In the genomic region with DNA sequence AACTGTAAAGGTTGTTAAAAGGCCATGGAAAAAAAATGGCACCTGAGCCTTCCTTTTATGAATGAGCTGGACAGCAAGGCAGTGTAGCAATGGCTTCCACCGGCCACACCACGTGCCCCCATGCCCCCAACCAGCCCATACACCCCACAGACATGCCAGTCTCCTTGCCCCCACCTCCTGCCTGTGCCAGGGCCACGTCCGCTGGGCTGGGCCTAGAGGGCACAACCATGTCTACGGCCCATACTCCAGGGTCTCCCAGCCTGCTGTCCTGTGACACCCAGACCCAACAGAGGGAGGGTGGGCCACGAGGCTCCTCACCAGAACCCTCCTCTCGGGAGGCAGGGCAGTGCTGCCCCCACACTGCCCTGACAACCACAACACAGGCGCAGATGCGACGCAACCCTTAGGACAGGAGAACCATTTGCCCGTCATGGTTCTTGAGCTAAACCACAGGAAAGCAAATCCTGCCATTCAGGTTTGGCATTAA, we compare ENCODE assay signal across 17 cellular contexts. TPM values are rescaled to one million over a fixed set of nuclear protein-coding genes. Genes with fewer than 3 reads are reported as not detected.
DNase-seq lines count a peak whose midpoint lies in the region; ATAC-seq and TF ChIP-seq lines count a peak whose summit lies in the region.
"Had no signal": no experiment of that assay in that cellular context is flagged by ENCODE, and none has a peak within 500 bp of the region (broad histone marks: within the 10 kb centered on the region; RNA-seq: fewer than 3 reads in every experiment).

No MANE protein-coding gene starts in this region.

- H3K9me3 ChIP-seq in PC-3 (ENCODE audit: low read length) (no peaks in the 10 kb centered on the region), lower lobe of right lung (no peaks in the 10 kb centered on the region), osteoblast (ENCODE audit: low read depth, low read length) (no peaks in the 10 kb centered on the region)
- H3K9me3 ChIP-seq: HAP-1 had no signal

- no peaks in the 10 kb centered on the region for H3K9me3 Mint-ChIP-seq in activated T-cell treated with anti-CD3 and anti-CD28 coated beads, Interleukin-2, amount 50 U/mL, for 24 hours
- no peaks in the 10 kb centered on the region for H3K9me3 Mint-ChIP-seq in activated T-cell treated with anti-CD3 and anti-CD28 coated beads, Interleukin-2, amount 50 U/mL, for 72 hours
- H3K9me3 Mint-ChIP-seq: CD4-positive, CD25-positive, alpha-beta regulatory T cell had no signal

- intact Hi-C loops in PC-3 (cut with micrococcal nuclease) (loop anchor here (5.0 to 10.0 kb wide), 2 partner anchors 50 to 107 kb away; a partner anchor contains a TSS), lower lobe of right lung (cut with DNase I) (no loop called here)

- H3F3A ChIP-seq in PC-3 (ENCODE audit: low read length, unreplicated experiment): no peaks in the 10 kb centered on the region

- POLR2A ChIA-PET in PC-3 (lab: Charles Lee; ENCODE audit: unreplicated experiment): no interaction called here

- no peak overlapping the region for H3K4me3 Mint-ChIP-seq in activated T-cell treated with anti-CD3 and anti-CD28 coated beads, Interleukin-2, amount 50 U/mL, for 24 hours
- H3K4me3 Mint-ChIP-seq in activated T-cell treated with anti-CD3 and anti-CD28 coated beads, Interleukin-2, amount 50 U/mL, for 72 hours: no peak overlapping the region
- H3K4me3 Mint-ChIP-seq: CD4-positive, CD25-positive, alpha-beta regulatory T cell had no signal

- H3K27ac Mint-ChIP-seq in activated T-cell treated with anti-CD3 and anti-CD28 coated beads, Interleukin-2, amount 50 U/mL, for 24 hours: peak overlapping the region; percentile 8
- no peak overlapping the region for H3K27ac Mint-ChIP-seq in activated T-cell treated with anti-CD3 and anti-CD28 coated beads, Interleukin-2, amount 50 U/mL, for 72 hours

- H3K27ac ChIP-seq in PC-3 (ENCODE audit: low read length): no peak overlapping the region
- H3K27ac ChIP-seq in lower lobe of right lung: no peak overlapping the region
- H3K27ac ChIP-seq in osteoblast (ENCODE audit: low read depth, low read length): no peak overlapping the region
- H3K27ac ChIP-seq: 22Rv1, HL-60 had no signal

- H3K4me3 ChIP-seq in PC-3 (ENCODE audit: low read length) (no peak overlapping the region), lower lobe of right lung (no peak overlapping the region), osteoblast (ENCODE audit: insufficient read depth, low read length) (no peak overlapping the region)
- H3K4me3 ChIP-seq: HAP-1 had no signal

- H3K4me2 ChIP-seq in PC-3 (ENCODE audit: low read length) (no peak overlapping the region), osteoblast (ENCODE audit: insufficient read depth, low read length) (no peak overlapping the region)

- H4K20me1 ChIP-seq in PC-3 (ENCODE audit: low read length): peaks cover 7% of the 10 kb centered on the region; the same call in 1 of the 2 replicates
- H4K20me1 ChIP-seq in osteoblast (ENCODE audit: insufficient read depth, low read length): peaks cover 24% of the 10 kb centered on the region

- H3K27me3 ChIP-seq in PC-3 (ENCODE audit: low read length) (no peaks in the 10 kb centered on the region), lower lobe of right lung (ENCODE audit: low read depth) (no peaks in the 10 kb centered on the region), osteoblast (ENCODE audit: insufficient read depth, low read length) (no peaks in the 10 kb centered on the region)

- BruUV-seq in PC-3 (replicated peaks; lab: Mats Ljungman, UMichigan): no TSS peak

- H2AFZ ChIP-seq in PC-3 (ENCODE audit: low read length) (no peak overlapping the region), osteoblast (ENCODE audit: low read length) (no peak overlapping the region)

- no peak for DNase-seq in activated T-cell treated with anti-CD3 and anti-CD28 coated beads, Interleukin-2, amount 50 U/mL, for 24 hours
- DNase-seq in activated T-cell treated with anti-CD3 and anti-CD28 coated beads, Interleukin-2, amount 50 U/mL, for 72 hours: no peak
- DNase-seq in PC-3 (peak; percentile 25), lower lobe of right lung (peak; percentile 35), osteoblast (ENCODE audit: insufficient read length, low spot score, missing footprints) (peak; percentile 82), RKO (ENCODE audit: low spot score) (no peak), left lobe of liver (ENCODE audit: low spot score) (no peak), cerebellar nuclear complex (lab: John Stamatoyannopoulos, UW) (no peak)
- DNase-seq: AML-193; CD4-positive, CD25-positive, alpha-beta regulatory T cell; COR-L47; NCI-H1694; NK-92 treated with Interleukin-12 subunit alpha and Interleukin-12 subunit beta, amount 100 ng/mL, for 24 hours; Right ventricle myocardium superior had no signal

- no peak for ATAC-seq in activated T-cell treated with anti-CD3 and anti-CD28 coated beads, Interleukin-2, amount 50 U/mL, for 72 hours (replicated peaks in 1 of 2)
- ATAC-seq in PC-3: no peak
- no peak for ATAC-seq in lower lobe of right lung
- ATAC-seq in left lobe of liver: no peak

- H3K36me3 Mint-ChIP-seq in activated T-cell treated with anti-CD3 and anti-CD28 coated beads, Interleukin-2, amount 50 U/mL, for 24 hours (ENCODE audit: low read depth): peaks cover 41% of the 10 kb centered on the region
- no peaks in the 10 kb centered on the region for H3K36me3 Mint-ChIP-seq in activated T-cell treated with anti-CD3 and anti-CD28 coated beads, Interleukin-2, amount 50 U/mL, for 72 hours (ENCODE audit: insufficient read depth in 2 of 2)

- H3K4me1 Mint-ChIP-seq in activated T-cell treated with anti-CD3 and anti-CD28 coated beads, Interleukin-2, amount 50 U/mL, for 24 hours (ENCODE audit: low read depth): peaks cover 16% of the 10 kb centered on the region
- H3K4me1 Mint-ChIP-seq in activated T-cell treated with anti-CD3 and anti-CD28 coated beads, Interleukin-2, amount 50 U/mL, for 72 hours (ENCODE audit: low read depth): peaks cover 8% of the 10 kb centered on the region

- H3K79me2 ChIP-seq in PC-3 (ENCODE audit: low read length): peaks cover 59% of the 10 kb centered on the region
- H3K79me2 ChIP-seq in osteoblast (ENCODE audit: insufficient read depth, low read length): peaks cover 47% of the 10 kb centered on the region

- no peaks in the 10 kb centered on the region for H3K27me3 Mint-ChIP-seq in activated T-cell treated with anti-CD3 and anti-CD28 coated beads, Interleukin-2, amount 50 U/mL, for 24 hours
- no peaks in the 10 kb centered on the region for H3K27me3 Mint-ChIP-seq in activated T-cell treated with anti-CD3 and anti-CD28 coated beads, Interleukin-2, amount 50 U/mL, for 72 hours (ENCODE audit: low read depth)
- H3K27me3 Mint-ChIP-seq: CD4-positive, CD25-positive, alpha-beta regulatory T cell had no signal

- CTCF ChIA-PET in PC-3 (lab: Charles Lee): no interaction called here

- H3K9me2 ChIP-seq in PC-3 (replicated peaks; ENCODE audit: low read length): no peaks in the 10 kb centered on the region

- no peak overlapping the region for H3K9ac ChIP-seq in PC-3 (ENCODE audit: low read length)

- H3K4me1 ChIP-seq in PC-3 (ENCODE audit: insufficient read depth, low read length) (no peaks in the 10 kb centered on the region), lower lobe of right lung (no peaks in the 10 kb centered on the region), osteoblast (ENCODE audit: insufficient read depth, low read length) (peaks cover 4% of the 10 kb centered on the region)
- H3K4me1 ChIP-seq: HAP-1 had no signal

- TF ChIP-seq CTCF in PC-3 (conservative IDR thresholded peaks at IDR 0.05; ENCODE audit: low read depth, low read length) (no peak), lower lobe of right lung (IDR thresholded peaks at IDR 0.05) (no peak), osteoblast (IDR thresholded peaks at IDR 0.05; ENCODE audit: extremely low read depth, low read depth, low read length) (no peak)

- H3K36me3 ChIP-seq in PC-3 (ENCODE audit: low read depth, low read length) (peaks cover 10% of the 10 kb centered on the region; the same call in 1 of the 2 replicates), lower lobe of right lung (peaks cover 29% of the 10 kb centered on the region), osteoblast (ENCODE audit: insufficient read depth, low read length) (peaks cover 4% of the 10 kb centered on the region)

RNA-seq across cellular contexts. Expression of a gene that starts 50.7 kb away (rescaled TPM):
- 10 to 100 TPM; 15.7 to 21.5 TPM for total RNA-seq in activated T-cell treated with anti-CD3 and anti-CD28 coated beads, Interleukin-2, amount 50 U/mL, for 72 hours
- total RNA-seq in PC-3 (2014; rRNA removed) (9.6 and 15.1 TPM in 2 replicates), lower lobe of right lung (17.6 TPM), osteoblast (4.3 and 4.7 TPM in 2 replicates), left lobe of liver (11.3 TPM)

Comparison
In these comparisons a context has a peak if more than half of its experiments do, and no peak if none do; other contexts are left out.
1. DNase-seq: peak in PC-3 (single experiment), lower lobe of right lung (single experiment) and osteoblast (single experiment); none in activated T-cell treated with anti-CD3 and anti-CD28 coated beads, Interleukin-2, amount 50 U/mL, for 24 hours (single experiment), activated T-cell treated with anti-CD3 and anti-CD28 coated beads, Interleukin-2, amount 50 U/mL, for 72 hours (0 of 2), RKO (single experiment), left lobe of liver (single experiment) and cerebellar nuclear complex (0 of 2).